ENCODE assay signal across 22 cellular contexts in genomic region chr17:59028328-59028727, GRCh38.
"Had no signal": no experiment of that assay in that cellular context is flagged by ENCODE, and none has a peak within 500 bp of the region (broad histone marks: within the 10 kb centered on the region; RNA-seq: fewer than 3 reads in every experiment).

No MANE protein-coding gene starts in this region.

- H3K27me3 ChIP-seq: adrenal gland, breast epithelium, esophagus muscularis mucosa, hepatocyte, neutrophil, pancreas, right lobe of liver, thyroid gland had no signal

- H3K4me1 ChIP-seq: adrenal gland, pancreas, thyroid gland had no signal

- H3K4me3 ChIP-seq: adrenal gland, breast epithelium, esophagus muscularis mucosa, hepatocyte, lower lobe of right lung, pancreas, right lobe of liver, thyroid gland had no signal

- H3K9me3 ChIP-seq: adrenal gland, breast epithelium, esophagus muscularis mucosa, lower lobe of right lung, neutrophil, pancreas, right lobe of liver, thyroid gland had no signal

- DNase-seq: activated CD4-positive, alpha-beta T cell treated with anti-CD3 and anti-CD28 coated beads, Interleukin-2, amount 10 ng/mL, durations not matched to agents 24 days and 14 days; activated CD8-positive, alpha-beta T cell treated with anti-CD3 and anti-CD28 coated beads, Interleukin-2, amount 10 ng/mL, durations not matched to agents 7 days and 5 days; activated effector memory CD4-positive, alpha-beta T cell treated with anti-CD3 and anti-CD28 coated beads, Interleukin-2, amount 50 U/mL, for 16 hours; activated T-cell treated with anti-CD3 and anti-CD28 coated beads, Interleukin-2, amount 50 U/mL, for 4 hours; adrenal gland; effector memory CD4-positive, alpha-beta T cell; left cardiac atrium; lower lobe of right lung; pancreas; right lobe of liver; small intestine; stimulated activated CD4-positive, alpha-beta T cell treated with anti-CD3 and anti-CD28 coated beads, Interleukin-15, amount 100 ng/mL, for 24 hours; stimulated activated CD4-positive, alpha-beta T cell treated with anti-CD3 and anti-CD28 coated beads, Interleukin-2, amount 100 ng/mL, for 48 hours; T-cell; T-helper 9 cell; thyroid gland had no signal

- H3K36me3 ChIP-seq: breast epithelium, pancreas had no signal

- ATAC-seq: activated CD8-positive, alpha-beta T cell treated with anti-CD3 and anti-CD28 coated beads, Interleukin-2, amount 10 ng/mL, durations not matched to agents 7 days and 5 days; activated naive CD4-positive, alpha-beta T cell treated with anti-CD3 and anti-CD28 coated beads, Interleukin-2, amount 50 U/mL, for 72 hours; activated T-cell treated with anti-CD3 and anti-CD28 coated beads, Interleukin-2, amount 50 U/mL, for 4 hours; left cardiac atrium; lower lobe of right lung; natural killer cell treated with Interleukin-12 subunit alpha and Interleukin-12 subunit beta and Interleukin-15 and Interleukin-18, amount 100 ng/mL, for 72 hours; pancreas; T-cell had no signal

- H3K27ac ChIP-seq: adrenal gland, breast epithelium, esophagus muscularis mucosa, hepatocyte, lower lobe of right lung, neutrophil, pancreas, thyroid gland had no signal
